ENCODE assay signal across 17 cellular contexts in the genomic region with DNA sequence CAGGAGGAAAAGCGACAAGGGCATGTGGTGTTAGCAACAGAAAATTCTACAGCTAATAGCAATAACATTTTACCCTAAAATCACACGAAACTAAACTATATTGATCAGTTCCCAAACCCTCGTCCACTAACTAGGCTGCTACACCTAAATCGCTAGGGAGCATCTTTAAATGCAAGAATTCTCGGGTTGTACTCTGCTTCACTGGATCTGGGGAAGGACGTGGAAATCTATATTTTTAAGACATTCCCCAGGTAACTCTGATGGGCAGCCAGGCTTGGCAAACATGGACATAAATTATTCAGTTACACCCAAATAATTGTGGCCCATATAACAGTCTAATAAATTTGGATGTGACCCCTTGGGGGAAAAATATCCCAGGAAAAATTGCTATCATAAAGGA. TPM values are rescaled to one million over a fixed set of nuclear protein-coding genes. Genes with fewer than 3 reads are reported as not detected.
DNase-seq lines count a peak whose midpoint lies in the region; FAIRE-seq and TF ChIP-seq lines count a peak whose summit lies in the region.
"Had no signal": no experiment of that assay in that cellular context is flagged by ENCODE, and none has a peak within 500 bp of the region (broad histone marks: within the 10 kb centered on the region; RNA-seq: fewer than 3 reads in every experiment).

No MANE protein-coding gene starts in this region.

- H3K27me3 ChIP-seq in H9 (ENCODE audit: insufficient read depth, low read length) (no peaks in the 10 kb centered on the region), H1 (replicated peaks in 1 of 4; ENCODE audit: control insufficient read depth in 3 of 4, extremely low read depth in 1 of 4, insufficient read depth in 3 of 4, low read length in 3 of 4) (no peaks in the 10 kb centered on the region), GM23248 (replicated peaks; ENCODE audit: insufficient read depth) (peaks cover 15% of the 10 kb centered on the region)

- in situ Hi-C loops in GM23248 (cut with MboI) = no loop called here

- H3K36me3 ChIP-seq in H1 (ENCODE audit: control insufficient read depth in 2 of 4, insufficient read depth in 4 of 4, low read length in 3 of 4) = no peaks in the 10 kb centered on the region
- no peaks in the 10 kb centered on the region for H3K36me3 ChIP-seq in GM23248 (ENCODE audit: low read depth)

- H2BK12ac ChIP-seq in H9 (ENCODE audit: insufficient read length, low read depth, low read length) (no peak overlapping the region), H1 (ENCODE audit: low read depth, low read length) (no peak overlapping the region)

- POLR2A ChIA-PET in H1 (lab: Charles Lee; ENCODE audit: partially characterized antibody) = interaction anchor here (2.0 kb wide), 1 partner anchor 11 kb away, joined by 4 read pairs; no protein-coding TSS in a partner anchor

- H4K5ac ChIP-seq in H9 (ENCODE audit: insufficient read length, low read depth, low read length) = no peak overlapping the region
- no peak overlapping the region for H4K5ac ChIP-seq in H1 (ENCODE audit: insufficient read length, low read depth, low read length)

- no peak overlapping the region for H3T11ph ChIP-seq in H9 (ENCODE audit: low read length)

- H3K27me3 Mint-ChIP-seq in H9 (ENCODE audit: low read depth) = no peaks in the 10 kb centered on the region

- H3K9me2 ChIP-seq in GM23248 (ENCODE audit: insufficient read depth) = no peaks in the 10 kb centered on the region

- H3K27ac ChIP-seq in H9 (ENCODE audit: insufficient read length, low read depth, low read length) (no peak overlapping the region), H1 (ENCODE audit: low read depth, low read length) (no peak overlapping the region), GM23248 (no peak overlapping the region)

- no peaks in the 10 kb centered on the region for H3K79me2 ChIP-seq in H9 (ENCODE audit: insufficient read depth, low read length)
- H3K79me2 ChIP-seq in H1 (ENCODE audit: control insufficient read depth in 1 of 2, insufficient read depth in 2 of 2, low read length in 2 of 2) = no peaks in the 10 kb centered on the region
- H3K79me2 ChIP-seq in GM23248 (ENCODE audit: insufficient read depth) = no peaks in the 10 kb centered on the region

- H2BK15ac ChIP-seq in H9 (ENCODE audit: low read depth, low read length) (no peak overlapping the region), H1 (ENCODE audit: low read length) (no peak overlapping the region)

- no peak overlapping the region for H3K4me3 ChIP-seq in H1 (ENCODE audit: extremely low read depth in 1 of 4, insufficient read depth in 2 of 4, low read depth in 3 of 4, low read length in 4 of 4)
- H3K4me3 ChIP-seq in GM23248 = no peak overlapping the region
- H3K4me3 ChIP-seq: GM12878 had no signal

- H3K4me3 Mint-ChIP-seq in H9 = no peak overlapping the region
- H3K4me3 Mint-ChIP-seq: CD4-positive, alpha-beta memory T cell had no signal

- WGBS in H9 (ENCODE audit: extremely low coverage, insufficient read length, low lambda C conversion rate) = no CpG with 5 or more reads among the region's 6 CpGs
- WGBS in H1 (ENCODE audit: extremely low coverage in 1 of 2, insufficient coverage in 1 of 2, insufficient read length in 1 of 2, insufficient replicate concordance in 2 of 2, low coverage in 1 of 2, low lambda C conversion rate in 2 of 2, missing lambda C conversion rate in 1 of 2), 2 experiments = 52% methylated on average over 6 of the region's 6 CpGs; no CpG with 5 or more reads in 1 of the 2 experiments
- WGBS in GM23248 (ENCODE audit: low coverage in 1 of 2, low lambda C conversion rate in 2 of 2, missing lambda C conversion rate in 2 of 2), 2 experiments = 30 to 33% methylated on average over 6 of the region's 6 CpGs

- H2BK120ac ChIP-seq in H9 (ENCODE audit: low read depth, low read length, poor library complexity, severe bottlenecking) (no peak overlapping the region), H1 (replicated peaks; ENCODE audit: low read depth, low read length) (no peak overlapping the region)

- H3K56ac ChIP-seq in H9 (ENCODE audit: insufficient read length, low read depth, low read length) (no peak overlapping the region), H1 (replicated peaks; ENCODE audit: insufficient read length, low read depth, low read length) (no peak overlapping the region)

- H3K9me3 Mint-ChIP-seq in H9 = no peaks in the 10 kb centered on the region
- H3K9me3 Mint-ChIP-seq: CD4-positive, alpha-beta memory T cell had no signal

- FAIRE-seq in H1 (lab: Jason Lieb, UNC) = peak; percentile 73
- FAIRE-seq: GM12878, GM18507, H54 had no signal

- H3K79me1 ChIP-seq in H9 (ENCODE audit: insufficient read depth, low read depth, low read length, poor library complexity, severe bottlenecking) = no peaks in the 10 kb centered on the region
- H3K79me1 ChIP-seq in H1 (ENCODE audit: low read depth, low read length) = no peaks in the 10 kb centered on the region

- no peak for TF ChIP-seq EP300 in H1 (IDR thresholded peaks at IDR 0.05; ENCODE audit: borderline replicate concordance in 1 of 2, low read depth in 2 of 2, low read length in 2 of 2)

- H2AFZ ChIP-seq in H9 (ENCODE audit: low read length) (no peak overlapping the region), H1 (ENCODE audit: low read length) (peak overlapping the region; percentile 79), GM23248 (no peak overlapping the region)

- no peak overlapping the region for H4K91ac ChIP-seq in H9 (ENCODE audit: insufficient read length, low read depth, low read length)
- H4K91ac ChIP-seq in H1 (replicated peaks; ENCODE audit: insufficient read length, low read length) = no peak overlapping the region

- peak; percentile 6 for DNase-seq in H9
- DNase-seq in H1 (ENCODE audit: low read depth in 1 of 2, low spot score in 2 of 2) = no peak
- peak; percentile 32 for DNase-seq in left kidney (ENCODE audit: low read depth, low spot score)
- no peak for DNase-seq in pons (ENCODE audit: low spot score)
- no peak for DNase-seq in NCI-H524 treated with DMSO at 0.1 percent for 48 hours (lab: John Stamatoyannopoulos, UW)
- no peak for DNase-seq in GM23248
- DNase-seq: C1 segment of cervical spinal cord; Calu3; CD4-positive, alpha-beta memory T cell; COR-L47; DMS53; DMS79 treated with DMSO at 0.1 percent for 48 hours; GDM1; HCEC 1CT had no signal

- H3K23me2 ChIP-seq in H9 (ENCODE audit: insufficient read length, low read depth, low read length, poor library complexity, severe bottlenecking) (no peaks in the 10 kb centered on the region), H1 (ENCODE audit: low read depth, low read length) (no peaks in the 10 kb centered on the region)

- H3K9ac ChIP-seq in H9 (ENCODE audit: extremely low read depth, insufficient read length, low read length) (no peak overlapping the region), H1 (replicated peaks in 1 of 4; ENCODE audit: extremely low read depth in 1 of 4, low read depth in 3 of 4, low read length in 3 of 4) (no peak overlapping the region), GM23248 (no peak overlapping the region)

- no peak overlapping the region for H2AK5ac ChIP-seq in H9 (ENCODE audit: insufficient read length, low read length)
- no peak overlapping the region for H2AK5ac ChIP-seq in H1 (ENCODE audit: low read depth, low read length)

- no peak for TF ChIP-seq POLR2A in H1 (IDR thresholded peaks at IDR 0.05; ENCODE audit: control extremely low read depth in 1 of 2, low read depth in 2 of 2, low read length in 2 of 2)

- H2BK5ac ChIP-seq in H9 (ENCODE audit: insufficient read length, low read length) = no peak overlapping the region
- no peak overlapping the region for H2BK5ac ChIP-seq in H1 (ENCODE audit: low read depth, low read length)

- H3K14ac ChIP-seq in H9 (ENCODE audit: insufficient read depth, low read length) = no peak overlapping the region
- no peak overlapping the region for H3K14ac ChIP-seq in H1 (ENCODE audit: insufficient read length)

- no peak overlapping the region for H3K27ac Mint-ChIP-seq in H9
- H3K27ac Mint-ChIP-seq: CD4-positive, alpha-beta memory T cell had no signal

- H3K4me1 Mint-ChIP-seq in H9 = peaks cover 13 to 17% of the 10 kb centered on the region in 2 experiments

- H3K18ac ChIP-seq in H9 (ENCODE audit: insufficient read length, low read depth, low read length) (no peak overlapping the region), H1 (ENCODE audit: extremely low read depth, low read length) (no peak overlapping the region)

- TF ChIP-seq CTCF in H9 (conservative IDR thresholded peaks at IDR 0.05) (no peak), H1 (IDR thresholded peaks at IDR 0.05; ENCODE audit: control extremely low read depth in 1 of 3, insufficient read depth in 1 of 3, low read depth in 1 of 3, low read length in 3 of 3) (no peak)

- H3K4ac ChIP-seq in H9 (ENCODE audit: low read depth, low read length) (no peak overlapping the region), H1 (replicated peaks; ENCODE audit: insufficient read length, low read depth, low read length) (no peak overlapping the region)

- H3K9me3 ChIP-seq in H9 (ENCODE audit: control insufficient read depth, low read depth, low read length) (no peaks in the 10 kb centered on the region), H1 (ENCODE audit: insufficient read depth in 2 of 2, low read depth in 1 of 2, low read length in 1 of 2) (no peaks in the 10 kb centered on the region), GM23248 (ENCODE audit: low read depth) (no peaks in the 10 kb centered on the region)

- no peak overlapping the region for H3K4me2 ChIP-seq in H9 (ENCODE audit: insufficient read depth, insufficient read length, low read length)
- no peak overlapping the region for H3K4me2 ChIP-seq in H1 (ENCODE audit: insufficient read depth in 1 of 2, low read depth in 2 of 2, low read length in 2 of 2)
- H3K4me2 ChIP-seq in GM23248 (ENCODE audit: unreplicated experiment) = no peak overlapping the region

- no peak for TF ChIP-seq RAD21 in H1 (IDR thresholded peaks at IDR 0.05 in 1 of 2, conservative IDR thresholded peaks at IDR 0.05 in 1 of 2; ENCODE audit: low read depth in 2 of 2, low read length in 2 of 2)

- no peak overlapping the region for H4K8ac ChIP-seq in H9 (replicated peaks; ENCODE audit: insufficient read length, low read depth, low read length)
- H4K8ac ChIP-seq in H1 (ENCODE audit: extremely low read depth, insufficient read depth, low read length) = no peak overlapping the region

- CTCF ChIA-PET in H1 (lab: Charles Lee; ENCODE audit: partially characterized antibody) = interaction anchor here (0.6 to 4.6 kb wide), 2 partner anchors 26 to 441 kb away, joined by 3 to 21 read pairs; no protein-coding TSS in a partner anchor

- no peaks in the 10 kb centered on the region for H4K20me1 ChIP-seq in H9 (ENCODE audit: control insufficient read depth, insufficient read depth, insufficient read length)
- no peaks in the 10 kb centered on the region for H4K20me1 ChIP-seq in H1 (replicated peaks in 1 of 2; ENCODE audit: control insufficient read depth in 1 of 2, insufficient read depth in 2 of 2, low read length in 2 of 2)
- no peaks in the 10 kb centered on the region for H4K20me1 ChIP-seq in GM23248 (ENCODE audit: insufficient read depth)

- H2BK20ac ChIP-seq in H9 (ENCODE audit: low read depth, low read length, poor library complexity, severe bottlenecking) (no peak overlapping the region), H1 (ENCODE audit: low read length) (no peak overlapping the region)

- no peaks in the 10 kb centered on the region for H3K36me3 Mint-ChIP-seq in H9 (ENCODE audit: insufficient read depth in 1 of 3, low read depth in 3 of 3)
- H3K36me3 Mint-ChIP-seq: CD4-positive, alpha-beta memory T cell had no signal

- H3K4me1 ChIP-seq in H9 (ENCODE audit: insufficient read depth, low read length) (no peaks in the 10 kb centered on the region), H1 (replicated peaks in 1 of 4; ENCODE audit: control insufficient read depth in 3 of 4, insufficient read depth in 4 of 4, low read length in 3 of 4) (peaks cover 0 to 4% (median 3%) of the 10 kb centered on the region in 4 experiments; a peak in 4 of 7 replicates), GM23248 (ENCODE audit: insufficient read depth) (no peaks in the 10 kb centered on the region)

- no peaks in the 10 kb centered on the region for H3F3A ChIP-seq in GM23248 (ENCODE audit: insufficient read depth)

- H3K23ac ChIP-seq in H9 (ENCODE audit: insufficient read length, low read depth, low read length) = no peak overlapping the region
- no peak overlapping the region for H3K23ac ChIP-seq in H1 (ENCODE audit: insufficient read length)

RNA-seq across cellular contexts. Expression of a gene that starts 36.4 kb away (rescaled TPM):
- 46.1 and 46.9 TPM in 2 replicates for total RNA-seq in H9 (2021)
- 62.6 and 64.9 TPM in 2 replicates for total RNA-seq in H1 (2021; fragmentation: NEBNext Ultra II Directional; extraction: Animal tissue kit (Norgen Biotek cat#: 25700))
- polyA plus RNA-seq in H1 (2011; rRNA removed) (27.6 and 76.5 TPM in 2 replicates), GM23248 (2016; fragmentation: Nextera tagmentation; extraction: Ambion mirVana) (0.41 and 0.70 TPM in 2 replicates)
- 39.6 TPM for polyA plus RNA-seq in H1 (2011; cell fraction: cytosol; rRNA removed)
- polyA plus RNA-seq in H1 (2011; cell fraction: nucleus; rRNA removed) = 19.2 TPM
- 35.5 to 56.0 TPM (median 45.7 TPM) in 4 replicates for polyA plus RNA-seq in H1 (2012, experiment 1 of 2)
- polyA plus RNA-seq in H1 (2012, experiment 2 of 2) = 14.2 TPM
- polyA plus RNA-seq in H1 (2013, experiment 1 of 2) = 169 TPM
- 181 TPM for polyA plus RNA-seq in H1 (2013, experiment 2 of 2)
- polyA minus RNA-seq in H1 (2011; rRNA and poly(A)+ RNA removed) = 35.9 and 101 TPM in 2 replicates
- 22.8 TPM for polyA minus RNA-seq in H1 (2011; cell fraction: cytosol; rRNA and poly(A)+ RNA removed)
- 35.1 TPM for polyA minus RNA-seq in H1 (2011; cell fraction: nucleus; rRNA and poly(A)+ RNA removed)
- total RNA-seq in GM23248 (2014; rRNA removed; shearing (Covaris generic)) = 0.76 and 1.4 TPM in 2 replicates

Comparison
In these comparisons a context has a peak if more than half of its experiments do, and no peak if none do; other contexts are left out.
1. DNase-seq: peak in H9 (single experiment) and left kidney (single experiment); none in H1 (0 of 2), pons (single experiment), NCI-H524 treated with DMSO at 0.1 percent for 48 hours (single experiment) and GM23248 (single experiment).
2. RNA of a gene that starts 36.4 kb away (total RNA-seq): 62.6 to 64.9 TPM in H1 and 46.1 to 46.9 TPM in H9; 0.76 to 1.4 TPM in GM23248; every median in the first group is over 10 times any median in the second.